8 cellular contexts compared by ENCODE assay signal in genomic region chr9:136728080-136728547, GRCh38. TPM values are rescaled to one million over a fixed set of nuclear protein-coding genes. Genes with fewer than 3 reads are reported as not detected.
DNase-seq lines count a peak whose midpoint lies in the region; ATAC-seq, FAIRE-seq and TF ChIP-seq lines count a peak whose summit lies in the region.

No MANE protein-coding gene starts in this region.

- H3K27ac Mint-ChIP-seq in T-cell: no peak overlapping the region

- POLR2A ChIA-PET in GM10248 (lab: Yijun Ruan, JAX) (interaction anchor here (0.6 to 2.4 kb wide), 20 partner anchors 9 to 332 kb away, joined by 3 to 36 read pairs (median 4); partner anchors contain the start of gene TMEM141), T-cell (lab: Charles Lee) (interaction anchor here in 1 of 2 donors (0.6 to 0.7 kb wide), 2 partner anchors 189 to 243 kb away, joined by 3 read pairs; no protein-coding TSS in a partner anchor)

- FAIRE-seq in urothelium cell line (lab: Jason Lieb, UNC): no peak

- TF ChIP-seq CTCF in GM10248 (IDR thresholded peaks at IDR 0.05; ENCODE audit: control extremely low read depth, extremely low read depth, low read depth, missing control alignments): peak; percentile 95
- TF ChIP-seq CTCF in HFF-Myc (IDR thresholded peaks at IDR 0.05; ENCODE audit: low read depth, low read length, missing control alignments): peak; percentile 74
- TF ChIP-seq CTCF in right atrium auricular region (IDR thresholded peaks at IDR 0.05): peak; percentile 89 to 93

- CTCF ChIA-PET in GM10248 (lab: Yijun Ruan, JAX): interaction anchor here (0.7 to 4.8 kb wide), 14 partner anchors 10 to 240 kb away, joined by 3 to 49 read pairs (median 5); partner anchors contain the start of genes FBXW5, LCN10 and LCN8
- CTCF ChIA-PET in T-cell (lab: Charles Lee): interaction anchor here in 1 of 2 donors (0.5 to 1.2 kb wide), 5 partner anchors 37 to 568 kb away, joined by 3 to 8 read pairs (median 3); no protein-coding TSS in a partner anchor

- H3K36me3 Mint-ChIP-seq in T-cell: peaks cover 28% of the 10 kb centered on the region

- H3K9me3 Mint-ChIP-seq in T-cell: no peaks in the 10 kb centered on the region

- ATAC-seq in T-cell (replicated peaks in 1 of 4): peak; percentile 76 to 86 (median 81)

- no peaks in the 10 kb centered on the region for H3K27me3 ChIP-seq in right atrium auricular region

- peak overlapping the region; percentile 92 to 95 (median 92) for H3K4me3 Mint-ChIP-seq in T-cell

- DNase-seq in GM10248 (ENCODE audit: extremely low spot score) (peak; percentile 95), HFF-Myc (ENCODE audit: extremely low read depth, low read depth) (no peak), NCI-H1048 (lab: John Stamatoyannopoulos, UW) (peak; percentile 69), T-cell (peak; percentile 76 to 95 (median 90)), amniotic stem cell (lab: John Stamatoyannopoulos, UW) (peak; percentile 48), right atrium auricular region (ENCODE audit: low spot score) (peak; percentile 91), pulmonary artery endothelial cell (ENCODE audit: low read depth, low spot score) (peak; percentile 67), urothelium cell line (ENCODE audit: low spot score) (peak; percentile 92)

- peaks cover 24 to 33% (median 27%) of the 10 kb centered on the region in 3 donors for H3K4me1 Mint-ChIP-seq in T-cell

- H3K4me3 ChIP-seq in HFF-Myc (replicated peaks; ENCODE audit: low read depth, low read length) (peak overlapping the region; percentile 97), right atrium auricular region (peak overlapping the region; percentile 82 to 90)

- no peaks in the 10 kb centered on the region for H3K27me3 Mint-ChIP-seq in T-cell

- peak overlapping the region; percentile 77 to 86 for H3K27ac ChIP-seq in right atrium auricular region

- H3K36me3 ChIP-seq in right atrium auricular region: peaks cover 38% of the 10 kb centered on the region

- peaks cover 0 to 62% of the 10 kb centered on the region in 2 donors for H3K4me1 ChIP-seq in right atrium auricular region

- no peaks in the 10 kb centered on the region for H3K9me3 ChIP-seq in right atrium auricular region

RNA-seq across cellular contexts. Expression of gene LCN10, which starts 14.6 kb away (rescaled TPM):
- total RNA-seq in T-cell (1 to 10 TPM; 1.3 to 2.8 (median 2.2) TPM), right atrium auricular region (1 to 10 TPM; 4.5 to 8.8 TPM), pulmonary artery endothelial cell (under 0.01 TPM in 1 of 2 replicates, not detected in the other)

RNA-seq across cellular contexts. Expression of gene DIPK1B, which starts 15.7 kb away (rescaled TPM):
- total RNA-seq in T-cell: 1 to 10 TPM in 1 of 5 donors, under 1 TPM in 4; 0.25 to 2.1 (median 0.77) TPM
- total RNA-seq in right atrium auricular region: 10 to 100 TPM; 45.1 to 45.7 TPM
- total RNA-seq in pulmonary artery endothelial cell: 152 and 177 TPM in 2 replicates

RNA-seq across cellular contexts. Expression of gene LCN6, which starts 20.2 kb away (rescaled TPM):
- not detected for total RNA-seq in T-cell
- 1 to 10 TPM; 6.4 to 9.3 TPM for total RNA-seq in right atrium auricular region
- total RNA-seq in pulmonary artery endothelial cell: not detected in 2 replicates

RNA-seq across cellular contexts. Expression of gene LCN8, which starts 29.9 kb away (rescaled TPM):
- under 1 TPM in 1 of 5 donors, not detected in 4; 0.16 TPM for total RNA-seq in T-cell
- not detected for total RNA-seq in right atrium auricular region
- total RNA-seq in pulmonary artery endothelial cell: not detected in 2 replicates

RNA-seq across cellular contexts. Expression of gene LCN15, which starts 36.2 kb away (rescaled TPM):
- not detected for total RNA-seq in T-cell
- total RNA-seq in right atrium auricular region: 1 to 10 TPM in 1 of 2 donors, under 1 TPM in 1; 0.63 to 1.4 TPM
- not detected in 2 replicates for total RNA-seq in pulmonary artery endothelial cell

Comparison
In these comparisons a context has a peak if more than half of its experiments do, and no peak if none do; other contexts are left out.
1. RNA of gene DIPK1B, which starts 15.7 kb away (total RNA-seq): 152 to 177 TPM in pulmonary artery endothelial cell and 45.1 to 45.7 TPM in right atrium auricular region; 0.25 to 2.1 TPM in T-cell; every median in the first group is over 10 times any median in the second.
2. Peak in every context shown above with its lines, with median percentiles within 50 percentile points of each other: CTCF ChIP-seq.